ENCODE assay signal across 20 cellular contexts in the genomic region with DNA sequence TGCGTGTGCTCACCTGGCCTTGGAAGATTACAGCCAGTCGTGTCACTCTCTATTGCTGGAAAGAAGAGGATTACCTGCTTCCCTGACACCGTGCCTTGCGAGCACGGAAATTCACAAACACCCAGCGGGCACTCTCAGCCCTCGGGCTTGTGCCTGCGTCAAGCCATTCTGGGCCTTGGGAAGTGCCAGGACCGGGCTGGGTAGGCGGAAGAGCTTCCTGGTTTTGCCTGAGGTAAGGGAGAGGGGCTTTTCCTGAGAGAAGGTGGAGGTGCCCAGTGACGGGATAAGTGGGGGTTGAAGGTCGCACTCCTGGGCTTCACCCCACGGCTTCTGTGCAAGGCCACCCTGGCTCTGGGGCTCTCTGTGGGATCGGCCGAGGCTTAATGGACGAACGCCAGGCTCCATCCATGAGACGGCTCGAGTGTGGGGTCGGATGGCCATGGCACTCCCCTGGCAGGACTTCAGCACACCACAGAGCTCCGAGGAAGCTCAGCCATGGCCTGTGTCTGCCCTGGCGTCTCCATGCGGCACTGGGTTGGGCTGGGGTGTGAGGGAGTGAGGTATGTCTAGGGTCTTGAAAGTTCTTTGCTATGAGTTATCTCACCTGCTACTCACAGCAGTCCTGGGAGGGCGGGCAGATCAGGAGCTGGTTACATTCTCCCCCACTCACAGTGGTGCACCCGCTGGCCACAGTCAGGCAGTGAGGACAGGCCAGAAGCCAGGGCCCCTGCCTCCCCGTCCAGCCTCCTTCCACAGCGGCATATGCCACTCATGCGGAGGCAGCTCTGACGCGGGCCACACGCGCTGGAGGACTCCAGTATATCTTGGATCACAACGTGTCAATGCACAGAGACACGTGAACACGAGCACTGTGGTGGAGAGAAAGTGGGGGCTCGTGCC.
A peak's percentile ranks its signal among the peaks of the same experiment; 100 is the strongest.
DNase-seq lines count a peak whose midpoint lies in the region; ATAC-seq, FAIRE-seq and TF ChIP-seq lines count a peak whose summit lies in the region.
"Had no signal": no experiment of that assay in that cellular context is flagged by ENCODE, and none has a peak within 500 bp of the region (broad histone marks: within the 10 kb centered on the region; RNA-seq: fewer than 3 reads in every experiment).

No MANE protein-coding gene starts in this region.

- H3K9ac ChIP-seq in kidney (ENCODE audit: low read length in 2 of 2): no peak overlapping the region

- POLR2A ChIA-PET in activated CD4-positive, alpha-beta memory T cell treated with anti-CD3 and anti-CD28 coated beads for 36 hours (lab: Charles Lee): no interaction called here

- TF ChIP-seq CTCF in kidney (IDR thresholded peaks at IDR 0.05; ENCODE audit: borderline replicate concordance, extremely low read depth, insufficient read depth) (no peak), nephron progenitor cell (IDR thresholded peaks at IDR 0.05) (no peak), upper lobe of right lung (IDR thresholded peaks at IDR 0.05) (no peak)

- H3K27ac ChIP-seq in kidney (ENCODE audit: low read depth in 2 of 2, low read length in 2 of 2) (no peak overlapping the region), upper lobe of right lung (no peak overlapping the region)

- peaks cover 21% of the 10 kb centered on the region for H3K9me3 Mint-ChIP-seq in nephron progenitor cell
- no peaks in the 10 kb centered on the region for H3K9me3 Mint-ChIP-seq in activated CD4-positive, alpha-beta memory T cell treated with anti-CD3 and anti-CD28 coated beads for 36 hours

- no peak overlapping the region for H3K4me3 Mint-ChIP-seq in nephron progenitor cell
- H3K4me3 Mint-ChIP-seq in activated CD4-positive, alpha-beta memory T cell treated with anti-CD3 and anti-CD28 coated beads for 36 hours: no peak overlapping the region
- H3K4me3 Mint-ChIP-seq: B cell had no signal

- peaks cover 26% of the 10 kb centered on the region for H3K36me3 Mint-ChIP-seq in nephron progenitor cell (ENCODE audit: low read depth)
- no peaks in the 10 kb centered on the region for H3K36me3 Mint-ChIP-seq in activated CD4-positive, alpha-beta memory T cell treated with anti-CD3 and anti-CD28 coated beads for 36 hours

- ATAC-seq in Right ventricle myocardium inferior: no peak
- ATAC-seq in upper lobe of right lung: no peak
- ATAC-seq in HG03442 (IDR thresholded peaks at IDR 0.05; ENCODE audit: unreplicated experiment): no peak

- H3K4me1 Mint-ChIP-seq in nephron progenitor cell: peaks cover 72% of the 10 kb centered on the region
- H3K4me1 Mint-ChIP-seq in activated CD4-positive, alpha-beta memory T cell treated with anti-CD3 and anti-CD28 coated beads for 36 hours (ENCODE audit: low read depth): no peaks in the 10 kb centered on the region

- H3K4me3 ChIP-seq in kidney (ENCODE audit: low read length in 2 of 2) (no peak overlapping the region), upper lobe of right lung (no peak overlapping the region)
- H3K4me3 ChIP-seq: HAP-1 had no signal

- no peaks in the 10 kb centered on the region for H3K27me3 ChIP-seq in upper lobe of right lung

- peaks cover 6% of the 10 kb centered on the region for H3K27me3 Mint-ChIP-seq in nephron progenitor cell (ENCODE audit: low read depth, poor library complexity)
- no peaks in the 10 kb centered on the region for H3K27me3 Mint-ChIP-seq in activated CD4-positive, alpha-beta memory T cell treated with anti-CD3 and anti-CD28 coated beads for 36 hours

- CTCF ChIA-PET in activated CD4-positive, alpha-beta memory T cell treated with anti-CD3 and anti-CD28 coated beads for 36 hours (lab: Charles Lee): no interaction called here

- peak; percentile 65 for DNase-seq in Right ventricle myocardium inferior (ENCODE audit: missing footprints)
- DNase-seq in cardiac septum (ENCODE audit: low spot score): no peak
- DNase-seq in kidney: peak; percentile 74
- DNase-seq in nephron progenitor cell: no peak
- DNase-seq in upper lobe of right lung: peak; percentile 57
- no peak for DNase-seq in NAMALWA (ENCODE audit: low spot score)
- DNase-seq in activated CD4-positive, alpha-beta memory T cell treated with anti-CD3 and anti-CD28 coated beads for 36 hours: no peak
- DNase-seq: 8988T; DMS 273 treated with DMSO at 0.1 percent for 48 hours; NCI-H1105; NCI-H2081 treated with DMSO at 0.1 percent for 48 hours; NCI-H510A; NCI-H748 treated with DMSO at 0.1 percent for 48 hours; NK-92 treated with Interleukin-12 subunit alpha and Interleukin-12 subunit beta, amount 100 ng/mL, for 24 hours; OCI-M1; RPMI8226 had no signal

- H3K4me1 ChIP-seq in kidney (ENCODE audit: control insufficient read depth in 1 of 2, insufficient read depth in 1 of 2, low read depth in 1 of 2, low read length in 2 of 2): no peaks in the 10 kb centered on the region
- no peaks in the 10 kb centered on the region for H3K4me1 ChIP-seq in upper lobe of right lung
- H3K4me1 ChIP-seq: HAP-1 had no signal

- intact Hi-C loops in Right ventricle myocardium inferior (cut with DNase I): loop anchor here (5.0 kb wide), 1 partner anchor 35 kb away; no protein-coding TSS in a partner anchor
- intact Hi-C loops in cardiac septum (cut with DNase I): no loop called here
- intact Hi-C loops in kidney (cut with DNase I): no loop called here
- intact Hi-C loops in upper lobe of right lung (cut with DNase I): no loop called here
- intact Hi-C loops in activated CD4-positive, alpha-beta memory T cell treated with anti-CD3 and anti-CD28 coated beads for 36 hours (cut with micrococcal nuclease): no loop called here

- H3K9me3 ChIP-seq in kidney (ENCODE audit: control insufficient read depth in 1 of 2, low read length in 2 of 2) (no peaks in the 10 kb centered on the region), upper lobe of right lung (no peaks in the 10 kb centered on the region)
- H3K9me3 ChIP-seq: HAP-1 had no signal

- peak overlapping the region; percentile 53 for H3K27ac Mint-ChIP-seq in nephron progenitor cell
- H3K27ac Mint-ChIP-seq in activated CD4-positive, alpha-beta memory T cell treated with anti-CD3 and anti-CD28 coated beads for 36 hours: no peak overlapping the region
- H3K27ac Mint-ChIP-seq: B cell had no signal

- no peak for FAIRE-seq in kidney (lab: Jason Lieb, UNC)
- FAIRE-seq: G401.6 had no signal

- H3K36me3 ChIP-seq in kidney (ENCODE audit: control insufficient read depth in 1 of 2, insufficient read depth in 2 of 2, low read length in 2 of 2): no peaks in the 10 kb centered on the region
- no peaks in the 10 kb centered on the region for H3K36me3 ChIP-seq in upper lobe of right lung
- H3K36me3 ChIP-seq: HAP-1 had no signal

Comparison
In these comparisons a context has a peak if more than half of its experiments do, and no peak if none do; other contexts are left out.
1. DNase-seq: peak in Right ventricle myocardium inferior (single experiment), kidney (single experiment) and upper lobe of right lung (single experiment); none in cardiac septum (single experiment), nephron progenitor cell (single experiment), NAMALWA (single experiment) and activated CD4-positive, alpha-beta memory T cell treated with anti-CD3 and anti-CD28 coated beads for 36 hours (single experiment).